In the genomic region with DNA sequence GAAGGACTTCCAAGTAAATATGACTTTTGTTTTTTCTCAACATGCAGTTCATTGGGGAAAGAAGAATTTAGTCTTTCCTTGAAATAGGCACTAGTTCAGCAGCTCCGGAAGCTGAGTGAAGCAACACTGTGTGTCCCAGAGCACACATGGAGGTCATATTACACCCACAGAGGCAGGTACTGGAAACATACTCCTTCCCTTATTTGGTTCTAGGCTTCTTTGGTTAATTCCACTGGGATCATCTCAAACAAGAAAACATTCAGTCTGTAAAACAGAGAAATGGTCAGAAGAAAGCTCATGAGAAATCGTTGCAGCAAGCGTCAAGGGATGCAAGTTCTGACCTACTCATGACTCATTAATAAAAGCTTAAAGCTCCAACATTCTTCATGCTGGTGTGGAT, we compare ENCODE assay signal across 13 cellular contexts.
DNase-seq lines count a peak whose midpoint lies in the region; ATAC-seq lines count a peak whose summit lies in the region.
"Had no signal": no experiment of that assay in that cellular context is flagged by ENCODE, and none has a peak within 500 bp of the region (broad histone marks: within the 10 kb centered on the region; RNA-seq: fewer than 3 reads in every experiment).

No MANE protein-coding gene starts in this region.

- intact Hi-C loops in Right ventricle myocardium superior (cut with DNase I) (no loop called here), cardiac septum (cut with DNase I) (loop anchor here (10.0 kb wide), 1 partner anchor 61 kb away; no protein-coding TSS in a partner anchor)

- no peak for DNase-seq in Right ventricle myocardium superior
- no peak for DNase-seq in cardiac septum (ENCODE audit: low spot score)
- DNase-seq in brain pericyte (ENCODE audit: low read depth, low spot score): peak; percentile 18
- peak; percentile 10 for DNase-seq in left kidney (ENCODE audit: low read depth, low spot score)
- DNase-seq in pons (ENCODE audit: low spot score): no peak
- DNase-seq: C1 segment of cervical spinal cord, DMS79 treated with DMSO at 0.1 percent for 48 hours, GOT3, KBM-7, NCI-H1417 treated with DMSO at 0.1 percent for 48 hours, NCI-H1930 had no signal

- peak; percentile 55 for ATAC-seq in Right ventricle myocardium superior (ENCODE audit: poor library complexity)
- ATAC-seq in HG02763 (IDR thresholded peaks at IDR 0.05; ENCODE audit: unreplicated experiment): no peak
- ATAC-seq in GM21619 (IDR thresholded peaks at IDR 0.05; ENCODE audit: unreplicated experiment): no peak

Comparison
In these comparisons a context has a peak if more than half of its experiments do, and no peak if none do; other contexts are left out.
1. DNase-seq: peak in brain pericyte (single experiment) and left kidney (single experiment); none in Right ventricle myocardium superior (single experiment), cardiac septum (single experiment) and pons (single experiment).